In genomic region chr12:4153343-4153892, GRCh38 we compare ENCODE assay signal across 9 cellular contexts.
DNase-seq lines count a peak whose midpoint lies in the region; ATAC-seq, FAIRE-seq and TF ChIP-seq lines count a peak whose summit lies in the region.
"Had no signal": no experiment of that assay in that cellular context is flagged by ENCODE, and none has a peak within 500 bp of the region (broad histone marks: within the 10 kb centered on the region; RNA-seq: fewer than 3 reads in every experiment).

No MANE protein-coding gene starts in this region.

- H3K4me1 ChIP-seq in GM23338 (ENCODE audit: insufficient read depth), result peaks cover 27% of the 10 kb centered on the region
- H3K4me1 ChIP-seq in Peyer's patch, result peaks cover 0 to 20% (median 9%) of the 10 kb centered on the region in 4 donors
- peaks cover 13 to 25% of the 10 kb centered on the region in 2 experiments; a peak in 3 of 5 replicates for H3K4me1 ChIP-seq in K562 (replicated peaks in 1 of 2; ENCODE audit: control insufficient read depth in 2 of 2, insufficient read depth in 2 of 2, low read length in 2 of 2)

- in situ Hi-C loops in GM13977 (cut with MboI; ENCODE audit: low pct_unique_long_range_greater_than_20kb, low sequenced_read_pairs, unreplicated experiment) (no loop called here), K562 (cut with MboI) (no loop called here)

- peak; percentile 99 for FAIRE-seq in K562 (lab: Jason Lieb, UNC)

- H3K27me3 ChIP-seq in GM23338 (ENCODE audit: insufficient read depth), result no peaks in the 10 kb centered on the region
- no peaks in the 10 kb centered on the region for H3K27me3 ChIP-seq in Peyer's patch
- no peaks in the 10 kb centered on the region for H3K27me3 ChIP-seq in K562 (ENCODE audit: control insufficient read depth in 2 of 2, insufficient read depth in 2 of 2, low read length in 2 of 2)
- H3K27me3 ChIP-seq: upper lobe of left lung had no signal

- peak; percentile 96 for TF ChIP-seq EP300 in K562 (IDR thresholded peaks at IDR 0.05; ENCODE audit: low read length)

- H3F3A ChIP-seq in GM23338 (replicated peaks; ENCODE audit: low read depth), result peaks cover 13% of the 10 kb centered on the region

- peak; percentile 49 for ATAC-seq in GM23338
- ATAC-seq in K562, result peak; percentile 98
- ATAC-seq in stimulated activated memory B cell treated with anti-CD40 and anti-IgM and Interleukin-4, amounts not matched to agents 10 μg/mL and 1 μg/mL and 100 μg/mL, for 72 hours, result peak; percentile 80

- POLR2A ChIA-PET in K562 (lab: Yijun Ruan, JAX), result interaction anchor here (1.0 to 1.2 kb wide), 2 partner anchors 14 to 123 kb away, joined by 3 read pairs; no protein-coding TSS in a partner anchor

- H3K9me3 Mint-ChIP-seq in GM23338, result peaks cover 8% of the 10 kb centered on the region; the same call in 2 of the 3 replicates
- peaks cover 3% of the 10 kb centered on the region for H3K9me3 Mint-ChIP-seq in stimulated activated memory B cell treated with anti-CD40 and anti-IgM and Interleukin-4, amounts not matched to agents 10 μg/mL and 1 μg/mL and 100 μg/mL, for 72 hours

- H3K4me3 ChIP-seq in GM23338, result no peak overlapping the region
- no peak overlapping the region for H3K4me3 ChIP-seq in Peyer's patch
- no peak overlapping the region for H3K4me3 ChIP-seq in K562
- H3K4me3 ChIP-seq: upper lobe of left lung had no signal

- H3K4me2 ChIP-seq in GM23338 (no peak overlapping the region), K562 (ENCODE audit: insufficient read depth, low read length) (peak overlapping the region; percentile 60)

- peaks cover 31% of the 10 kb centered on the region for H3K4me1 Mint-ChIP-seq in GM23338
- H3K4me1 Mint-ChIP-seq in stimulated activated memory B cell treated with anti-CD40 and anti-IgM and Interleukin-4, amounts not matched to agents 10 μg/mL and 1 μg/mL and 100 μg/mL, for 72 hours, result peaks cover 75% of the 10 kb centered on the region

- H3K36me3 Mint-ChIP-seq in GM23338 (ENCODE audit: low read depth), result peaks cover 3% of the 10 kb centered on the region; the same call in 2 of the 3 replicates
- H3K36me3 Mint-ChIP-seq in stimulated activated memory B cell treated with anti-CD40 and anti-IgM and Interleukin-4, amounts not matched to agents 10 μg/mL and 1 μg/mL and 100 μg/mL, for 72 hours, result peaks cover 6% of the 10 kb centered on the region

- H3K36me3 ChIP-seq in GM23338 (ENCODE audit: insufficient read depth) (no peaks in the 10 kb centered on the region), Peyer's patch (no peaks in the 10 kb centered on the region), K562 (ENCODE audit: control insufficient read depth, insufficient read depth, low read length) (no peaks in the 10 kb centered on the region)
- H3K36me3 ChIP-seq: upper lobe of left lung had no signal

- CTCF ChIA-PET in K562 (lab: Yijun Ruan, JAX; ENCODE audit: low intra/inter-chr PET ratio), result interaction anchor here (0.7 kb wide), 1 partner anchor 812 kb away, joined by 3 read pairs; no protein-coding TSS in a partner anchor

- H3K79me2 ChIP-seq in GM23338 (replicated peaks; ENCODE audit: insufficient read depth) (no peaks in the 10 kb centered on the region), K562 (ENCODE audit: control insufficient read depth, insufficient read depth, low read length) (no peaks in the 10 kb centered on the region)

- H2AFZ ChIP-seq in GM23338, result peak overlapping the region; percentile 53
- H2AFZ ChIP-seq in K562 (ENCODE audit: low read depth, low read length), result peak overlapping the region; percentile 85

- no TSS peak for BruUV-seq in K562 (replicated peaks; lab: Mats Ljungman, UMichigan)

- WGBS in K562 (ENCODE audit: insufficient coverage, low coverage, missing lambda C conversion rate), result 13% methylated on average over 3 of the region's 3 CpGs

- H3K9ac ChIP-seq in K562 (ENCODE audit: insufficient read depth in 1 of 2, low read depth in 2 of 2, low read length in 2 of 2), result peak overlapping the region in 1 of 2 experiments; percentile 49; a peak in 2 of 4 replicates

- peak; percentile 52 to 64; a peak in 3 of 4 replicates for TF ChIP-seq RAD21 in K562 (CRISPR knock-in tag; conservative IDR thresholded peaks at IDR 0.05 in 1 of 2, IDR thresholded peaks at IDR 0.05 in 1 of 2)

- no peak for TF ChIP-seq POLR2A in Peyer's patch (IDR thresholded peaks at IDR 0.05)
- TF ChIP-seq POLR2A in K562 (conservative IDR thresholded peaks at IDR 0.05), result 0 out of 2 replicates have a peak, but pooled peaks have one; percentile 34

- DNase-seq in GM13977 (ENCODE audit: low spot score) (peak; percentile 70), GM23338 (ENCODE audit: low spot score) (no peak), Peyer's patch (peak; percentile 63 to 75 (median 68)), K562 (ENCODE audit: extremely low read depth in 1 of 4, low spot score in 3 of 4) (peak; percentile 74 to 95 (median 78)), COLO829 (ENCODE audit: low spot score) (no peak), midbrain (lab: John Stamatoyannopoulos, UW) (no peak), hypothalamus (lab: John Stamatoyannopoulos, UW) (no peak)

- H3K27me3 Mint-ChIP-seq in GM23338 (ENCODE audit: insufficient read depth, low read depth, poor library complexity), result peaks cover 9% of the 10 kb centered on the region
- no peaks in the 10 kb centered on the region for H3K27me3 Mint-ChIP-seq in stimulated activated memory B cell treated with anti-CD40 and anti-IgM and Interleukin-4, amounts not matched to agents 10 μg/mL and 1 μg/mL and 100 μg/mL, for 72 hours

- no peak overlapping the region for H3K27ac Mint-ChIP-seq in GM23338
- H3K27ac Mint-ChIP-seq in stimulated activated memory B cell treated with anti-CD40 and anti-IgM and Interleukin-4, amounts not matched to agents 10 μg/mL and 1 μg/mL and 100 μg/mL, for 72 hours, result peak overlapping the region; percentile 91

- TF ChIP-seq CTCF in GM13977 (IDR thresholded peaks at IDR 0.05; ENCODE audit: extremely low read depth, insufficient read depth, missing control alignments) (no peak), GM23338 (conservative IDR thresholded peaks at IDR 0.05; ENCODE audit: low read depth in 2 of 2) (peak in 1 of 2 experiments; percentile 36; a peak in 2 of 4 replicates), Peyer's patch (IDR thresholded peaks at IDR 0.05) (peak in 1 of 6 experiments; percentile 6), K562 (IDR thresholded peaks at IDR 0.05 in 2 of 3, conservative IDR thresholded peaks at IDR 0.05 in 1 of 3; ENCODE audit: insufficient read depth in 2 of 3, low read depth in 1 of 3, low read length in 3 of 3) (peak in 2 of 3 experiments; percentile 34 to 44; a peak in 5 of 6 replicates)

- intact Hi-C loops in K562 (cut with micrococcal nuclease), result loop anchor here (2.0 kb wide), 1 partner anchor 123 kb away; no protein-coding TSS in a partner anchor

- peaks cover 3% of the 10 kb centered on the region; the same call in 1 of the 2 replicates for H3K9me2 ChIP-seq in GM23338 (ENCODE audit: insufficient read depth)

- no peaks in the 10 kb centered on the region for H4K20me1 ChIP-seq in GM23338 (replicated peaks; ENCODE audit: insufficient read depth)
- no peaks in the 10 kb centered on the region for H4K20me1 ChIP-seq in K562 (replicated peaks; ENCODE audit: control insufficient read depth, insufficient read depth, low read length)

- H3K9me3 ChIP-seq in Peyer's patch (no peaks in the 10 kb centered on the region), K562 (replicated peaks; ENCODE audit: control insufficient read depth, insufficient read depth, low read depth, low read length) (no peaks in the 10 kb centered on the region)
- H3K9me3 ChIP-seq: upper lobe of left lung had no signal

- H3K4me3 Mint-ChIP-seq in GM23338, result no peak overlapping the region
- H3K4me3 Mint-ChIP-seq in stimulated activated memory B cell treated with anti-CD40 and anti-IgM and Interleukin-4, amounts not matched to agents 10 μg/mL and 1 μg/mL and 100 μg/mL, for 72 hours, result peak overlapping the region; percentile 49

- no peaks in the 10 kb centered on the region for H3K9me1 ChIP-seq in K562 (ENCODE audit: control insufficient read depth, insufficient read depth, low read length)

- H3K27ac ChIP-seq in GM23338 (ENCODE audit: low read depth), result no peak overlapping the region
- peak overlapping the region in 3 of 4 donors; percentile 26 to 70 (median 40) for H3K27ac ChIP-seq in Peyer's patch
- H3K27ac ChIP-seq in K562 (ENCODE audit: extremely low read depth, low read depth, low read length), result peak overlapping the region; percentile 82
- H3K27ac ChIP-seq: upper lobe of left lung had no signal

TF ChIP-seq in GM23338, 12 proteins besides CTCF, POLR2A, EP300 and RAD21 (continues in another document):
- TF ChIP-seq EZH2phosphoT487 (IDR thresholded peaks at IDR 0.05; ENCODE audit: unreplicated experiment) (no peak), POLR2AphosphoS5 (IDR thresholded peaks at IDR 0.05; ENCODE audit: low read depth) (no peak), JUNB (IDR thresholded peaks at IDR 0.05; ENCODE audit: unreplicated experiment) (no peak), CREB1 (CRISPR knock-in tag; IDR thresholded peaks at IDR 0.05; ENCODE audit: low read depth) (no peak), ETS1 (IDR thresholded peaks at IDR 0.05) (no peak), ZNF114 (CRISPR knock-in tag; IDR thresholded peaks at IDR 0.05) (no peak)

TF ChIP-seq in K562, 482 proteins besides CTCF, POLR2A, EP300 and RAD21 (continues in another document):
- peak; percentile 43 for TF ChIP-seq PHF20 (IDR thresholded peaks at IDR 0.05; ENCODE audit: partially characterized antibody)
- TF ChIP-seq NR2F6 (CRISPR knock-in tag; IDR thresholded peaks at IDR 0.05), result no peak
- TF ChIP-seq ETV1 (tag; conservative IDR thresholded peaks at IDR 0.05; ENCODE audit: low read depth), result peak; percentile 88
- TF ChIP-seq KDM4B (IDR thresholded peaks at IDR 0.05; ENCODE audit: borderline replicate concordance in 2 of 2, low read depth in 1 of 2), result 0 out of 4 replicates have a peak, but pooled peaks of 1 of the 2 experiments have one; percentile 35
- peak; percentile 94 for TF ChIP-seq HDAC3 (IDR thresholded peaks at IDR 0.05; ENCODE audit: borderline replicate concordance, partially characterized antibody)
- TF ChIP-seq EGR1 (conservative IDR thresholded peaks at IDR 0.05), result peak; percentile 89
- TF ChIP-seq ETV5 (CRISPR knock-in tag; IDR thresholded peaks at IDR 0.05; ENCODE audit: low read depth), result peak; percentile 90
- peak; percentile 93 for TF ChIP-seq NCOR1 (IDR thresholded peaks at IDR 0.05)
- no peak for TF ChIP-seq NR2C1 (IDR thresholded peaks at IDR 0.05)
- peak; percentile 18; the same call in 1 of the 2 replicates for TF ChIP-seq NR2C1 (tag; IDR thresholded peaks at IDR 0.05)
- TF ChIP-seq HDAC8 (tag; IDR thresholded peaks at IDR 0.05), result no peak
- peak; percentile 94 for TF ChIP-seq ARID1B (IDR thresholded peaks at IDR 0.05)
- TF ChIP-seq ZNF175 (CRISPR knock-in tag; IDR thresholded peaks at IDR 0.05; ENCODE audit: low read depth), result no peak
- TF ChIP-seq MYNN (IDR thresholded peaks at IDR 0.05), result peak; percentile 87
- TF ChIP-seq MYNN (CRISPR knock-in tag; IDR thresholded peaks at IDR 0.05), result no peak
- TF ChIP-seq ELF1 (tag; IDR thresholded peaks at IDR 0.05), result peak; percentile 85
- peak; percentile 75 for TF ChIP-seq NFIC (IDR thresholded peaks at IDR 0.05)
- TF ChIP-seq ASH1L (IDR thresholded peaks at IDR 0.05; ENCODE audit: borderline replicate concordance, low read depth, partially characterized antibody), result no peak
- peak; percentile 89 for TF ChIP-seq SOX6 (IDR thresholded peaks at IDR 0.05)
- no peak for TF ChIP-seq ZFP1 (CRISPR knock-in tag; IDR thresholded peaks at IDR 0.05)

Comparison
In these comparisons a context has a peak if more than half of its experiments do, and no peak if none do; other contexts are left out.
1. DNase-seq: peak in GM13977 (single experiment), Peyer's patch (3 of 3) and K562 (4 of 4); none in GM23338 (single experiment), COLO829 (single experiment), midbrain (single experiment) and hypothalamus (0 of 51).
2. Peak in every context shown above with its lines, with median percentiles within 50 percentile points of each other: ATAC-seq.